Comparison of ENCODE assay signal across 8 cellular contexts in the genomic region with DNA sequence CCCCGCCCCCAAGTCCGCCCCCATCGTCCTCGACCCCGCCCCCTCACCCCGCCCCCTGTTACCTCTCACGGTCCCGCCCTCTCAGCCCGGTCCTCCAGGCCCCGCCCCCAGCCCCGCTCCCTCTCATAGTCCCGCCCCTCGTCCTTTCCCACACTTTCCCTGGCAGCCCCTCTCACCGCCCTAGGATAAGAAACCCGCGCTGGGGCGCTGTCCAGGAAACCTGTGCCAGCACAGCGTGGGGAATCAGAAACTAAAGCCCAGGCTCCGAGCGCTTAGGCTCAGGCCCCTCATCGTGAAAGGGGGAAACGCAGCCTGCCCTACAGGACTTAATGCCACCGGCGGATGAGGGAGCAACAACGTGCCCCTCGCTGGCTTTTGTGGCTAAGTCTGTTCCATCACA. TPM values are rescaled to one million over a fixed set of nuclear protein-coding genes. Genes with fewer than 3 reads are reported as not detected.
DNase-seq lines count a peak whose midpoint lies in the region; ATAC-seq and TF ChIP-seq lines count a peak whose summit lies in the region.

No MANE protein-coding gene starts in this region.

- no peak for TF ChIP-seq CTCF in GM13977 (IDR thresholded peaks at IDR 0.05; ENCODE audit: extremely low read depth, insufficient read depth, missing control alignments)
- TF ChIP-seq CTCF in thoracic aorta (IDR thresholded peaks at IDR 0.05): no peak

- peak; percentile 40 to 77 (median 52) for ATAC-seq in T-cell (replicated peaks in 1 of 4)
- ATAC-seq in thoracic aorta (ENCODE audit: insufficient number of reproducible peaks, low FRiP score, low read depth): no peak
- no peak for ATAC-seq in GM19463 (IDR thresholded peaks at IDR 0.05; ENCODE audit: unreplicated experiment)
- ATAC-seq in GM19351 (IDR thresholded peaks at IDR 0.05; ENCODE audit: unreplicated experiment): no peak

- H3K4me1 Mint-ChIP-seq in T-cell: peaks cover 6 to 8% (median 7%) of the 10 kb centered on the region in 3 donors

- H3K27me3 Mint-ChIP-seq in T-cell: peaks cover 8 to 38% of the 10 kb centered on the region in 2 donors

- in situ Hi-C loops in GM13977 (cut with MboI; ENCODE audit: low pct_unique_long_range_greater_than_20kb, low sequenced_read_pairs, unreplicated experiment): no loop called here

- POLR2A ChIA-PET in T-cell (lab: Charles Lee): no interaction called here

- H3K4me3 ChIP-seq in mononuclear cell (ENCODE audit: low read length): peak overlapping the region; percentile 36
- peak overlapping the region; percentile 51 for H3K4me3 ChIP-seq in thoracic aorta

- peaks cover 8% of the 10 kb centered on the region for H3K4me1 ChIP-seq in mononuclear cell (ENCODE audit: insufficient read depth, low read length)
- H3K4me1 ChIP-seq in thoracic aorta (ENCODE audit: control insufficient read depth in 1 of 2, low read depth in 2 of 2): no peaks in the 10 kb centered on the region

- DNase-seq in GM13977 (ENCODE audit: low spot score): peak; percentile 55
- DNase-seq in T-cell: peak in 14 of 34 experiments; percentile 6 to 27 (median 14)
- DNase-seq in ecto neural progenitor cell (ENCODE audit: low spot score): peak; percentile 90
- no peak for DNase-seq in thoracic aorta (ENCODE audit: low spot score)
- no peak for DNase-seq in AG20443 (ENCODE audit: low spot score)

- H3K27ac ChIP-seq in thoracic aorta: no peak overlapping the region

- H3K36me3 Mint-ChIP-seq in T-cell: no peaks in the 10 kb centered on the region

- no peaks in the 10 kb centered on the region for H3K27me3 ChIP-seq in mononuclear cell (ENCODE audit: insufficient read depth, low read length)
- H3K27me3 ChIP-seq in thoracic aorta (replicated peaks; ENCODE audit: insufficient read depth): no peaks in the 10 kb centered on the region

- H3K9me3 ChIP-seq in mononuclear cell (ENCODE audit: low read depth, low read length) (no peaks in the 10 kb centered on the region), thoracic aorta (no peaks in the 10 kb centered on the region)

- no peaks in the 10 kb centered on the region for H3K36me3 ChIP-seq in thoracic aorta

- peak overlapping the region in 2 of 3 donors; percentile 49 to 67 for H3K4me3 Mint-ChIP-seq in T-cell

- CTCF ChIA-PET in T-cell (lab: Charles Lee): no interaction called here

- no peak overlapping the region for H3K27ac Mint-ChIP-seq in T-cell

- no peaks in the 10 kb centered on the region for H3K9me3 Mint-ChIP-seq in T-cell

RNA-seq across cellular contexts. Expression of gene TRPM1, which starts 20.9 kb away (rescaled TPM):
- total RNA-seq in T-cell: not detected
- not detected for total RNA-seq in mononuclear cell
- total RNA-seq in thoracic aorta: not detected

Comparison
In these comparisons a context has a peak if more than half of its experiments do, and no peak if none do; other contexts are left out.
1. DNase-seq: peak in GM13977 (single experiment) and ecto neural progenitor cell (single experiment); none in thoracic aorta (single experiment) and AG20443 (single experiment).
2. ATAC-seq: peak in T-cell (4 of 4); none in thoracic aorta (single experiment), GM19463 (single experiment) and GM19351 (single experiment).